28 cellular contexts compared by ENCODE assay signal in the genomic region with DNA sequence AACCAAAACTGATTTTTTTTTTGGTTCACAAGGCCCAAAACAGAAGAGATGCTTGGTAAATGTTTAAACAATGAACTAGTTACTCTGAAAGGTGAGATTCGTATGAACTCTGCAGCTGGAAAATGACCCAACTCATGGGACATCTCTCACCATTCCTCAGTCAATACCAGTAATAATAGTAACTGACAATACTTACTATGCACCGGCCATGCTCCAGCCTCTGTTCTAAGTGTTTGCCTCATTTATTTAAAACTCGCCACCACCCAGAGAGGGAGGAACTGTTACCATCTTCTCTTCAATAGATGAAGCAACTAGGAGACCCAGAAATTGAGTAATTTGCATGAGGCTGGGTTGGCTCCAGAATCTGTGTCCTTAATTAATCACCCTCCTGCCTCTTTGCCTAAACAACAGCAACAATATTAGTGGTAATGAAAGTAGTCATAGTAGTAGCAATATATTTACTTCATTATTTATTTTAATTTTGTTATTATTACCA.
"Had no signal": no experiment of that assay in that cellular context is flagged by ENCODE, and none has a peak within 500 bp of the region (broad histone marks: within the 10 kb centered on the region; RNA-seq: fewer than 3 reads in every experiment).

No MANE protein-coding gene starts in this region.

- H3K4me1 Mint-ChIP-seq: activated CD4-positive, alpha-beta memory T cell treated with anti-CD3 and anti-CD28 coated beads, Interleukin-2, amount 10 ng/mL, durations not matched to agents 7 days and 5 days; activated CD8-positive, alpha-beta memory T cell treated with anti-CD3 and anti-CD28 coated beads, Interleukin-2, amount 10 ng/mL, durations not matched to agents 7 days and 5 days; activated naive CD4-positive, alpha-beta T cell treated with anti-CD3 and anti-CD28 coated beads, Interleukin-2, amount 10 ng/mL, durations not matched to agents 7 days and 5 days; activated naive CD8-positive, alpha-beta T cell treated with anti-CD3 and anti-CD28 coated beads, Interleukin-2, amount 50 U/mL, for 24 hours had no signal

- ATAC-seq: activated CD8-positive, alpha-beta memory T cell treated with anti-CD3 and anti-CD28 coated beads, Interleukin-2, amount 10 ng/mL, durations not matched to agents 7 days and 5 days; activated naive CD8-positive, alpha-beta T cell treated with anti-CD3 and anti-CD28 coated beads, Interleukin-2, amount 50 U/mL, for 24 hours had no signal

- H2AFZ ChIP-seq: PC-9 had no signal

- H3K36me3 Mint-ChIP-seq: activated naive CD4-positive, alpha-beta T cell treated with anti-CD3 and anti-CD28 coated beads, Interleukin-2, amount 10 ng/mL, durations not matched to agents 7 days and 5 days had no signal

- H3K27ac Mint-ChIP-seq: activated CD4-positive, alpha-beta memory T cell treated with anti-CD3 and anti-CD28 coated beads, Interleukin-2, amount 10 ng/mL, durations not matched to agents 7 days and 5 days; activated CD8-positive, alpha-beta memory T cell treated with anti-CD3 and anti-CD28 coated beads, Interleukin-2, amount 10 ng/mL, durations not matched to agents 7 days and 5 days; activated naive CD4-positive, alpha-beta T cell treated with anti-CD3 and anti-CD28 coated beads, Interleukin-2, amount 10 ng/mL, durations not matched to agents 7 days and 5 days; activated naive CD8-positive, alpha-beta T cell; activated naive CD8-positive, alpha-beta T cell treated with anti-CD3 and anti-CD28 coated beads, Interleukin-2, amount 50 U/mL, for 24 hours had no signal

- H3K4me3 ChIP-seq: PC-9, SK-N-MC had no signal

- H3K27me3 Mint-ChIP-seq: activated CD4-positive, alpha-beta memory T cell treated with anti-CD3 and anti-CD28 coated beads, Interleukin-2, amount 10 ng/mL, durations not matched to agents 7 days and 5 days; activated CD8-positive, alpha-beta memory T cell treated with anti-CD3 and anti-CD28 coated beads, Interleukin-2, amount 10 ng/mL, durations not matched to agents 7 days and 5 days; activated naive CD8-positive, alpha-beta T cell treated with anti-CD3 and anti-CD28 coated beads, Interleukin-2, amount 50 U/mL, for 24 hours; brain had no signal

- H3K4me3 Mint-ChIP-seq: activated CD4-positive, alpha-beta memory T cell treated with anti-CD3 and anti-CD28 coated beads, Interleukin-2, amount 10 ng/mL, durations not matched to agents 7 days and 5 days; activated CD8-positive, alpha-beta memory T cell treated with anti-CD3 and anti-CD28 coated beads, Interleukin-2, amount 10 ng/mL, durations not matched to agents 7 days and 5 days; activated naive CD4-positive, alpha-beta T cell treated with anti-CD3 and anti-CD28 coated beads, Interleukin-2, amount 10 ng/mL, durations not matched to agents 7 days and 5 days; activated naive CD8-positive, alpha-beta T cell; activated naive CD8-positive, alpha-beta T cell treated with anti-CD3 and anti-CD28 coated beads, Interleukin-2, amount 50 U/mL, for 24 hours; brain had no signal

- DNase-seq: activated CD4-positive, alpha-beta memory T cell treated with anti-CD3 and anti-CD28 coated beads, Interleukin-2, amount 10 ng/mL, durations not matched to agents 7 days and 5 days; activated CD4-positive, alpha-beta T cell treated with anti-CD3 and anti-CD28 coated beads for 1 hour; activated CD4-positive, alpha-beta T cell treated with anti-CD3 and anti-CD28 coated beads for 48 hours; activated CD4-positive, CD25-positive, alpha-beta regulatory T cell; activated CD8-positive, alpha-beta memory T cell treated with anti-CD3 and anti-CD28 coated beads for 24 hours; activated CD8-positive, alpha-beta memory T cell treated with anti-CD3 and anti-CD28 coated beads, Interleukin-2, amount 10 ng/mL, durations not matched to agents 7 days and 5 days; activated CD8-positive, alpha-beta memory T cell treated with anti-CD3 and anti-CD28 coated beads, Interleukin-2, amount 50 U/mL, for 48 hours; activated effector memory CD4-positive, alpha-beta T cell treated with Interleukin-2 at 50 U/mL for 16 hours; activated naive CD4-positive, alpha-beta T cell treated with anti-CD3 and anti-CD28 coated beads, Interleukin-2, amount 10 ng/mL, durations not matched to agents 7 days and 5 days; activated naive CD8-positive, alpha-beta T cell treated with anti-CD3 and anti-CD28 coated beads, Interleukin-2, amount 50 U/mL, for 24 hours; activated T-cell treated with anti-CD3 and anti-CD28 coated beads, Interleukin-2, amount 50 U/mL, for 48 hours; anterior cingulate cortex; caudate nucleus; MM.1S; MV-4-11; NCI-H1092; NCI-H1436 treated with DMSO at 0.1 percent for 48 hours; NCI-H1694 treated with DMSO at 0.1 percent for 48 hours; NCI-H2029; NCI-H345; NCI-H524 treated with DMSO at 0.1 percent for 48 hours; PC-9; Right ventricle myocardium superior; T1000; WERI-Rb-1 had no signal

- H3K27ac ChIP-seq: PC-9, SK-N-MC, WERI-Rb-1 had no signal

- H3K4me2 ChIP-seq: PC-9 had no signal
